Comparison of ENCODE assay signal across 1 cellular context in the genomic region with DNA sequence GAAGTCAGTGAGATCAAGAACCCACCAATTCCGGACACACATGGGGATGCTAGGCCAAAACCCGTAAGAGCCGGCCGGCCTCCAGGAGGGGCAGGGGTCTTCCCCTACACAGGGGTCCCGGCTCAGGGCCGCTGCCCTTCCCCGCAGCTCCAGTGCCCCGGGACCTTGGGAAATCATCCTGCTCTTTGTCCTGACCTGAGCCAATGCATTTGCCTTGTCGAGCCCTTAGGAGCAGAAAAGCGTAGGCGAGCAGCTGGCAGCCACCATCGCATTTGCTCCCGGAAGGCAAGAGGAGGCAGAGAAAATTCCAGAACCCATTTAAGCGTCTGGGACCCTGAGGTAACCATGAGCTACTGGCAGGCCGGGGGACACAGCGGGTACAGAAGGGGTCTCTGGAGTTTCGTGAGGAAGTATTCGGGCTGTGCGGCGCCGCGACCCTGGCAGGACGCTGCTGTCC.
TF ChIP-seq lines count a peak whose summit lies in the region.

No MANE protein-coding gene starts in this region.

TF ChIP-seq in endothelial cell of umbilical vein, 7 proteins besides CTCF, POLR2A, EP300 and RAD21 (continued from another document):
- TF ChIP-seq, protein P1, sequence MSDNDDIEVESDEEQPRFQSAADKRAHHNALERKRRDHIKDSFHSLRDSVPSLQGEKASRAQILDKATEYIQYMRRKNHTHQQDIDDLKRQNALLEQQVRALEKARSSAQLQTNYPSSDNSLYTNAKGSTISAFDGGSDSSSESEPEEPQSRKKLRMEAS (IDR thresholded peaks at IDR 0.05; ENCODE audit: insufficient read depth, insufficient read length): no peak
- TF ChIP-seq EZH2 (IDR thresholded peaks at IDR 0.05; ENCODE audit: borderline replicate concordance, low read depth, low read length, severe bottlenecking) (no peak), FOS (IDR thresholded peaks at IDR 0.05; ENCODE audit: borderline replicate concordance, insufficient read depth, low read length) (no peak), GATA2 (IDR thresholded peaks at IDR 0.05; ENCODE audit: insufficient read depth, insufficient read length, low read depth, low read length) (no peak)
